ENCODE assay signal across 8 cellular contexts in the genomic region with DNA sequence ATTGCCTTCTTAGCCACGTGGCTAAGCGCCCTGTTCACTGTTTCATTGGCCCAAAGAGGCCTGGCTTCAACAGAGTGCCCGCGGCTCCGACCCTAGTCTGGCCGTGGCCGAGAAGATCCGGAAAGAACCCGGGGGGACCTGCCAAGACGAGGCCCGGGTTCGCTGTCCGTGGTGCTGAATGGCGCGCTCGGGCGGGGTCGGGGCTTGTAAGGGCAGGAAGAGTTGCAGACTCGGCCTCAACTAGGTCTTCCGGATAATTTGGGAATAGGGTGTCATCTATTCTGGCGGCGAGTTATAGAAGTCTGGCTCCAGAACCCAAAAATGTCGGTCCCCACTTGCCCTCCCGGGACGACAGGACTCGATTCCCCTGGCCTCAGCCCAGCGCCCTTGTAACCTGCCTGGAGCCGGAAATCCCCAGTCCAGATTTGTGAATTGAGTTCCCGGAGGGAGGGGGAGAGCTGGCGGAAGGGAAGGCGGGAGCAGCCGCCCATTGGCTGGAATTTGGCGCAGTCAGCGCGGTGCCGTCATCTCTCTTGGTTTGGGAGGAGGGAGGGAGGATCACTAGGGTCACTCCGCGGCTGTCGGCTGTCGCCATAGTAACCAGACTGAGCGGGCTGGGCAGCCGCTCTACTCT. TPM values are rescaled to one million over a fixed set of nuclear protein-coding genes. Genes with fewer than 3 reads are reported as not detected.
DNase-seq lines count a peak whose midpoint lies in the region; ATAC-seq and TF ChIP-seq lines count a peak whose summit lies in the region.

No MANE protein-coding gene starts in this region.

- POLR2A ChIA-PET in RWPE1 (lab: Yijun Ruan, JAX; ENCODE audit: low non-redundant PET): no interaction called here

- no peaks in the 10 kb centered on the region for H3K9me3 ChIP-seq in iPS-18a (ENCODE audit: control insufficient read depth, low read depth, low read length)

- H3K4me1 ChIP-seq in iPS-18a (ENCODE audit: control insufficient read depth, low read depth, low read length): peaks cover 18% of the 10 kb centered on the region

- no peaks in the 10 kb centered on the region for H3K36me3 ChIP-seq in iPS-18a (ENCODE audit: control insufficient read depth, low read depth, low read length)

- peak in 9 of 14 donors; percentile 4 to 95 (median 31) for DNase-seq in C1 segment of cervical spinal cord (lab: John Stamatoyannopoulos, UW)
- DNase-seq in Jurkat, Clone E6-1 (ENCODE audit: low read depth, low spot score): peak; percentile 24
- peak; percentile 71 for DNase-seq in RWPE1 (ENCODE audit: low spot score)
- DNase-seq in astrocyte of the cerebellum (ENCODE audit: low read depth): peak; percentile 5
- peak; percentile 6 for DNase-seq in smooth muscle cell of the brain vasculature (ENCODE audit: low read depth, low spot score)

- in situ Hi-C loops in astrocyte of the cerebellum (cut with HindIII; ENCODE audit: low sequenced_read_pairs): no loop called here

- no peak overlapping the region for H3K4me3 ChIP-seq in Jurkat, Clone E6-1 (ENCODE audit: low read length)
- H3K4me3 ChIP-seq in astrocyte of the cerebellum (ENCODE audit: low read depth, low read length): no peak overlapping the region
- H3K4me3 ChIP-seq in iPS-18a (ENCODE audit: low read length): peak overlapping the region; percentile 67

- no peak overlapping the region for H3K27ac ChIP-seq in RWPE1
- no peak overlapping the region for H3K27ac ChIP-seq in iPS-18a (ENCODE audit: low read length)

- CTCF ChIA-PET in RWPE1 (lab: Yijun Ruan, JAX): no interaction called here

- H3K9ac ChIP-seq in iPS-18a (ENCODE audit: low read length): no peak overlapping the region

- H3K27me3 ChIP-seq in iPS-18a (ENCODE audit: control insufficient read depth, insufficient read depth, low read length): peaks cover 60% of the 10 kb centered on the region

- TF ChIP-seq CTCF in RWPE1 (conservative IDR thresholded peaks at IDR 0.05; ENCODE audit: low read depth) (no peak), astrocyte of the cerebellum (IDR thresholded peaks at IDR 0.05; ENCODE audit: low read depth, low read length, missing control alignments) (no peak)

- ATAC-seq in GM19324 (IDR thresholded peaks at IDR 0.05; ENCODE audit: low FRiP score, unreplicated experiment) (no peak), HG03095 (IDR thresholded peaks at IDR 0.05; ENCODE audit: unreplicated experiment) (no peak)

RNA-seq across cellular contexts. Expression of a gene that starts 3.5 kb away (rescaled TPM):
- polyA plus RNA-seq in Jurkat, Clone E6-1 (2012; ENCODE audit: insufficient read depth, insufficient read length): 2.4 TPM

RNA-seq across cellular contexts. Expression of a gene that starts 22.0 kb away (rescaled TPM):
- polyA plus RNA-seq in Jurkat, Clone E6-1 (2012; ENCODE audit: insufficient read depth, insufficient read length): not detected

RNA-seq across cellular contexts. Expression of a gene that starts 30.2 kb away (rescaled TPM):
- not detected for polyA plus RNA-seq in Jurkat, Clone E6-1 (2012; ENCODE audit: insufficient read depth, insufficient read length)

Comparison
In these comparisons a context has a peak if more than half of its experiments do, and no peak if none do; other contexts are left out.
1. DNase-seq: peak in every context shown above with its lines; median percentile 71 in RWPE1; 31 in C1 segment of cervical spinal cord; 24 in Jurkat, Clone E6-1; 6 in smooth muscle cell of the brain vasculature; 5 in astrocyte of the cerebellum.